Comparison of ENCODE assay signal across 17 cellular contexts in the genomic region with DNA sequence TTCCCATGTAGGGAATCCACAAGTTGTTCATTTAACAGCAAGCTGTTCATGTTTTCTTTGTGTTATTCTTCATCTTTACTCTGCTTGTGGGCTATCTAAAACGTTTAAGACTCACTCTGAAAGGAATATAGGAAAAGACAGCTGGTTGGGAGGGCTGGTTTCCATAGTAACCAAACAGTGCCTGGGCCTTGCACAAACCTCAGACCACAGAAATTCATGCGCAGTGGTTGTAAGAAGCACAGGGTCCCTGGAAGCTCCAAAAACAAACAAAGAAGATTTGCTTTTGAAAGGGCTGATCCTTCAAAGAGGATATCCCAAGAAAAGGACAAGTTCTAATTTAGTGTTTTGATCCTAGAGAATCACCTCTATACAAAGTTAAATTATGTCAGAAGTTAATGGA. TPM values are rescaled to one million over a fixed set of nuclear protein-coding genes. Genes with fewer than 3 reads are reported as not detected.
DNase-seq lines count a peak whose midpoint lies in the region; ATAC-seq and TF ChIP-seq lines count a peak whose summit lies in the region.
"Had no signal": no experiment of that assay in that cellular context is flagged by ENCODE, and none has a peak within 500 bp of the region (broad histone marks: within the 10 kb centered on the region; RNA-seq: fewer than 3 reads in every experiment).

No MANE protein-coding gene starts in this region.

- H3K9me2 ChIP-seq in Karpas-422 (replicated peaks; ENCODE audit: insufficient read depth, low read length): no peaks in the 10 kb centered on the region

- H3K4me2 ChIP-seq in Karpas-422 (ENCODE audit: low read depth, low read length, poor library complexity, severe bottlenecking): no peak overlapping the region
- H3K4me2 ChIP-seq: BLaER1 had no signal

- H3K27ac Mint-ChIP-seq in T-helper 17 cell: no peak overlapping the region
- H3K27ac Mint-ChIP-seq in activated naive CD8-positive, alpha-beta T cell treated with anti-CD3 and anti-CD28 coated beads, Interleukin-2, amount 50 U/mL, for 24 hours: no peak overlapping the region
- H3K27ac Mint-ChIP-seq: naive B cell had no signal

- H3K36me3 ChIP-seq in kidney epithelial cell (ENCODE audit: control insufficient read depth, insufficient read depth, low read length): no peaks in the 10 kb centered on the region
- no peaks in the 10 kb centered on the region for H3K36me3 ChIP-seq in Karpas-422 (ENCODE audit: insufficient read depth, low read length)
- H3K36me3 ChIP-seq: BLaER1 had no signal

- no peaks in the 10 kb centered on the region for H3K9me3 ChIP-seq in T-helper 17 cell (ENCODE audit: control insufficient read depth, low read length, poor library complexity, severe bottlenecking)
- no peaks in the 10 kb centered on the region for H3K9me3 ChIP-seq in Karpas-422 (ENCODE audit: low read length)
- H3K9me3 ChIP-seq: BLaER1, testis had no signal

- no peak overlapping the region for H2AFZ ChIP-seq in Karpas-422 (ENCODE audit: low read length)

- peaks cover 2% of the 10 kb centered on the region for H3K27me3 ChIP-seq in kidney epithelial cell (ENCODE audit: control insufficient read depth, insufficient read depth, low read length)
- H3K27me3 ChIP-seq in Karpas-422 (ENCODE audit: low read length): no peaks in the 10 kb centered on the region
- H3K27me3 ChIP-seq: testis had no signal

- TF ChIP-seq CTCF in NB4 (IDR thresholded peaks at IDR 0.05; ENCODE audit: low read depth, low read length) (no peak), kidney epithelial cell (IDR thresholded peaks at IDR 0.05; ENCODE audit: insufficient read depth, low read length, poor library complexity, severe bottlenecking) (no peak)

- ATAC-seq in T-helper 17 cell (no peak), HG03571 (IDR thresholded peaks at IDR 0.05; ENCODE audit: unreplicated experiment) (no peak)
- ATAC-seq in activated naive CD8-positive, alpha-beta T cell treated with anti-CD3 and anti-CD28 coated beads, Interleukin-2, amount 50 U/mL, for 24 hours: no peak

- peak overlapping the region; percentile 52 for H3K4me3 Mint-ChIP-seq in T-helper 17 cell
- H3K4me3 Mint-ChIP-seq in activated naive CD8-positive, alpha-beta T cell treated with anti-CD3 and anti-CD28 coated beads, Interleukin-2, amount 50 U/mL, for 24 hours: no peak overlapping the region
- H3K4me3 Mint-ChIP-seq: naive B cell had no signal

- DNase-seq in DMS 273 treated with DMSO at 0.1 percent for 48 hours (lab: John Stamatoyannopoulos, UW) (peak; percentile 47), NB4 (ENCODE audit: low read depth) (peak; percentile 3), T-helper 17 cell (no peak), kidney epithelial cell (ENCODE audit: low read depth) (peak; percentile 42), NCI-H510A treated with DMSO at 0.1 percent for 48 hours (lab: John Stamatoyannopoulos, UW) (no peak), Karpas-422 (no peak)
- no peak for DNase-seq in activated naive CD8-positive, alpha-beta T cell treated with anti-CD3 and anti-CD28 coated beads, Interleukin-2, amount 50 U/mL, for 24 hours
- DNase-seq: activated CD8-positive, alpha-beta memory T cell treated with anti-CD3 and anti-CD28 coated beads, Interleukin-2, amount 50 U/mL, for 48 hours; caudate nucleus; head of caudate nucleus; naive B cell; NCI-H226; stimulated activated CD4-positive, alpha-beta T cell treated with anti-CD3 and anti-CD28 coated beads, Interleukin-2, amount 100 ng/mL, for 48 hours; testis had no signal

- H3K9me3 Mint-ChIP-seq in activated naive CD8-positive, alpha-beta T cell treated with anti-CD3 and anti-CD28 coated beads, Interleukin-2, amount 50 U/mL, for 24 hours: no peaks in the 10 kb centered on the region

- TF ChIP-seq POLR2A in NB4 (IDR thresholded peaks at IDR 0.05; ENCODE audit: extremely low read depth, insufficient read length): no peak

- H3K4me1 ChIP-seq in Karpas-422 (ENCODE audit: low read length): peaks cover 4% of the 10 kb centered on the region
- H3K4me1 ChIP-seq: BLaER1, testis had no signal

- peaks cover 4% of the 10 kb centered on the region for H3K4me1 Mint-ChIP-seq in T-helper 17 cell
- no peaks in the 10 kb centered on the region for H3K4me1 Mint-ChIP-seq in activated naive CD8-positive, alpha-beta T cell treated with anti-CD3 and anti-CD28 coated beads, Interleukin-2, amount 50 U/mL, for 24 hours
- H3K4me1 Mint-ChIP-seq: naive B cell had no signal

- H3K4me3 ChIP-seq in NB4 (ENCODE audit: low read depth, low read length) (no peak overlapping the region), kidney epithelial cell (ENCODE audit: low read depth, low read length) (no peak overlapping the region), Karpas-422 (ENCODE audit: low read length) (no peak overlapping the region)
- H3K4me3 ChIP-seq: BLaER1, testis had no signal

- no peak overlapping the region for H3K27ac ChIP-seq in Karpas-422 (ENCODE audit: low read length)
- H3K27ac ChIP-seq: BLaER1, testis had no signal

- peaks cover 5% of the 10 kb centered on the region for H3K27me3 Mint-ChIP-seq in T-helper 17 cell
- no peaks in the 10 kb centered on the region for H3K27me3 Mint-ChIP-seq in activated naive CD8-positive, alpha-beta T cell treated with anti-CD3 and anti-CD28 coated beads, Interleukin-2, amount 50 U/mL, for 24 hours

- H3K36me3 Mint-ChIP-seq in T-helper 17 cell (ENCODE audit: low read depth): no peaks in the 10 kb centered on the region
- no peaks in the 10 kb centered on the region for H3K36me3 Mint-ChIP-seq in activated naive CD8-positive, alpha-beta T cell treated with anti-CD3 and anti-CD28 coated beads, Interleukin-2, amount 50 U/mL, for 24 hours (ENCODE audit: low read depth)
- H3K36me3 Mint-ChIP-seq: naive B cell had no signal

- H3K9ac ChIP-seq in Karpas-422 (ENCODE audit: low read length): no peak overlapping the region
- H3K9ac ChIP-seq: BLaER1 had no signal

- no peaks in the 10 kb centered on the region for H3K79me2 ChIP-seq in Karpas-422 (ENCODE audit: low read length)

- H4K20me1 ChIP-seq in Karpas-422 (ENCODE audit: insufficient read depth, low read depth, low read length): no peaks in the 10 kb centered on the region
- H4K20me1 ChIP-seq: BLaER1 had no signal

RNA-seq across cellular contexts. Expression of gene SERTM2, which starts 7.8 kb away (rescaled TPM):
- total RNA-seq in T-helper 17 cell (not detected), kidney epithelial cell (not detected in 2 replicates)
- total RNA-seq in Karpas-422 (2014; rRNA removed; shearing (Covaris generic); ENCODE audit: low replicate concordance): not detected in 2 replicates
- total RNA-seq: T-helper 2 cell treated with Interferon-gamma antibody and Interleukin-4, amounts not matched to agents 100 ng/mL and 5 ng/mL, for 36 hours had no signal

Comparison
In these comparisons a context has a peak if more than half of its experiments do, and no peak if none do; other contexts are left out.
1. DNase-seq: peak in DMS 273 treated with DMSO at 0.1 percent for 48 hours (single experiment), NB4 (single experiment) and kidney epithelial cell (single experiment); none in T-helper 17 cell (0 of 3), activated naive CD8-positive, alpha-beta T cell treated with anti-CD3 and anti-CD28 coated beads, Interleukin-2, amount 50 U/mL, for 24 hours (single experiment), NCI-H510A treated with DMSO at 0.1 percent for 48 hours (single experiment) and Karpas-422 (single experiment).